17 cellular contexts compared by ENCODE assay signal in genomic region chr17:82905130-82905529, GRCh38.
DNase-seq lines count a peak whose midpoint lies in the region; ATAC-seq, FAIRE-seq and TF ChIP-seq lines count a peak whose summit lies in the region.
"Had no signal": no experiment of that assay in that cellular context is flagged by ENCODE, and none has a peak within 500 bp of the region (broad histone marks: within the 10 kb centered on the region; RNA-seq: fewer than 3 reads in every experiment).

No MANE protein-coding gene starts in this region.

- CTCF ChIA-PET in K562 (lab: Yijun Ruan, JAX; ENCODE audit: low intra/inter-chr PET ratio): no interaction called here

- ATAC-seq in right cardiac atrium (no peak), heart left ventricle (no peak), K562 (no peak)

- no peak for TF ChIP-seq POLR2A in heart left ventricle (IDR thresholded peaks at IDR 0.05)
- no peak for TF ChIP-seq POLR2A in K562 (conservative IDR thresholded peaks at IDR 0.05)

- no peak overlapping the region for H3K27ac Mint-ChIP-seq in mesothelial cell of epicardium
- H3K27ac Mint-ChIP-seq in activated T-helper 2 cell treated with anti-CD3 and anti-CD28 coated beads, Interferon-gamma antibody, Interleukin-2, Interleukin-4, amounts not matched to agents 10 μg/mL and 5 μg/mL and 100 μg/mL, durations not matched to agents 14 hours and 24 hours and 36 hours: no peak overlapping the region
- H3K27ac Mint-ChIP-seq: IgD-negative memory B cell had no signal

- peaks cover 6% of the 10 kb centered on the region; the same call in 1 of the 3 replicates for H3K79me2 ChIP-seq in K562 (ENCODE audit: control insufficient read depth, insufficient read depth, low read length)

- TF ChIP-seq CTCF in heart left ventricle (IDR thresholded peaks at IDR 0.05) (no peak), K562 (IDR thresholded peaks at IDR 0.05 in 2 of 3, conservative IDR thresholded peaks at IDR 0.05 in 1 of 3; ENCODE audit: insufficient read depth in 2 of 3, low read depth in 1 of 3, low read length in 3 of 3) (no peak), mesothelial cell of epicardium (IDR thresholded peaks at IDR 0.05; ENCODE audit: unreplicated experiment) (no peak)

- H3K4me3 ChIP-seq in right cardiac atrium (ENCODE audit: low read length): no peak overlapping the region
- no peak overlapping the region for H3K4me3 ChIP-seq in heart left ventricle
- H3K4me3 ChIP-seq in K562: no peak overlapping the region

- H3K4me3 Mint-ChIP-seq in mesothelial cell of epicardium: no peak overlapping the region
- H3K4me3 Mint-ChIP-seq in activated T-helper 2 cell treated with anti-CD3 and anti-CD28 coated beads, Interferon-gamma antibody, Interleukin-2, Interleukin-4, amounts not matched to agents 10 μg/mL and 5 μg/mL and 100 μg/mL, durations not matched to agents 14 hours and 24 hours and 36 hours (ENCODE audit: low read depth): no peak overlapping the region
- H3K4me3 Mint-ChIP-seq: CD4-positive, alpha-beta memory T cell; IgD-negative memory B cell had no signal

- no TSS peak for BruUV-seq in K562 (replicated peaks; lab: Mats Ljungman, UMichigan)

- H3K27me3 ChIP-seq in right cardiac atrium (ENCODE audit: control insufficient read depth, insufficient read depth): no peaks in the 10 kb centered on the region
- H3K27me3 ChIP-seq in heart left ventricle: no peaks in the 10 kb centered on the region
- no peaks in the 10 kb centered on the region for H3K27me3 ChIP-seq in K562 (ENCODE audit: control insufficient read depth in 2 of 2, insufficient read depth in 2 of 2, low read length in 2 of 2)

- no peak for TF ChIP-seq EP300 in K562 (IDR thresholded peaks at IDR 0.05; ENCODE audit: low read length)

- H3K27ac ChIP-seq in right cardiac atrium (ENCODE audit: low read length) (no peak overlapping the region), heart left ventricle (no peak overlapping the region), K562 (ENCODE audit: extremely low read depth, low read depth, low read length) (no peak overlapping the region)

- no peak overlapping the region for H2AFZ ChIP-seq in K562 (ENCODE audit: low read depth, low read length)

- no peak for FAIRE-seq in K562 (lab: Jason Lieb, UNC)
- FAIRE-seq: H1 had no signal

- H3K36me3 Mint-ChIP-seq in mesothelial cell of epicardium: peaks cover 20% of the 10 kb centered on the region
- peaks cover 44% of the 10 kb centered on the region for H3K36me3 Mint-ChIP-seq in activated T-helper 2 cell treated with anti-CD3 and anti-CD28 coated beads, Interferon-gamma antibody, Interleukin-2, Interleukin-4, amounts not matched to agents 10 μg/mL and 5 μg/mL and 100 μg/mL, durations not matched to agents 14 hours and 24 hours and 36 hours (ENCODE audit: low read depth)

- intact Hi-C loops in right cardiac atrium (cut with DNase I) (no loop called here), heart left ventricle (cut with DNase I) (no loop called here), K562 (cut with micrococcal nuclease) (no loop called here)
- intact Hi-C loops in activated T-helper 2 cell treated with anti-CD3 and anti-CD28 coated beads, Interferon-gamma antibody, Interleukin-2, Interleukin-4, amounts not matched to agents 10 μg/mL and 5 μg/mL and 100 μg/mL, durations not matched to agents 14 hours and 24 hours and 36 hours (cut with micrococcal nuclease): loop anchor here (10.0 kb wide), 1 partner anchor 60 kb away; the partner anchor contains the start of gene ZNF750

- POLR2A ChIA-PET in K562 (lab: Yijun Ruan, JAX): no interaction called here

- H3K9me3 ChIP-seq in right cardiac atrium (ENCODE audit: control insufficient read depth, low read length) (no peaks in the 10 kb centered on the region), heart left ventricle (no peaks in the 10 kb centered on the region), K562 (replicated peaks; ENCODE audit: control insufficient read depth, insufficient read depth, low read depth, low read length) (0 out of 2 replicates have a peak, but pooled peaks cover 1% of the 10 kb centered on the region)

- DNase-seq in right cardiac atrium (peak in 2 of 3 donors; percentile 3 to 42), heart left ventricle (no peak), HT-29 (ENCODE audit: low spot score) (peak; percentile 16), K562 (ENCODE audit: extremely low read depth in 1 of 4, low spot score in 3 of 4) (no peak), NCI-H2081 treated with DMSO at 0.1 percent for 48 hours (lab: John Stamatoyannopoulos, UW) (no peak), mesothelial cell of epicardium (ENCODE audit: low spot score in 2 of 2, unreplicated experiment in 2 of 2) (no peak)
- no peak for DNase-seq in activated T-helper 2 cell treated with anti-CD3 and anti-CD28 coated beads, Interferon-gamma antibody, Interleukin-2, Interleukin-4, amounts not matched to agents 10 μg/mL and 5 μg/mL and 100 μg/mL, durations not matched to agents 14 hours and 24 hours and 36 hours (ENCODE audit: low spot score)
- DNase-seq: 8988T; AML-193; C1 segment of cervical spinal cord; CD4-positive, alpha-beta memory T cell; DMS153; DMS79 treated with DMSO at 0.1 percent for 48 hours; GDM1; HCEC 1CT had no signal

- H4K20me1 ChIP-seq in K562 (replicated peaks; ENCODE audit: control insufficient read depth, insufficient read depth, low read length): no peaks in the 10 kb centered on the region

- no peaks in the 10 kb centered on the region for H3K4me1 Mint-ChIP-seq in mesothelial cell of epicardium
- peaks cover 5% of the 10 kb centered on the region for H3K4me1 Mint-ChIP-seq in activated T-helper 2 cell treated with anti-CD3 and anti-CD28 coated beads, Interferon-gamma antibody, Interleukin-2, Interleukin-4, amounts not matched to agents 10 μg/mL and 5 μg/mL and 100 μg/mL, durations not matched to agents 14 hours and 24 hours and 36 hours (ENCODE audit: low read depth)

- H3K4me1 ChIP-seq in right cardiac atrium (ENCODE audit: control insufficient read depth, insufficient read depth, low read length) (no peaks in the 10 kb centered on the region), heart left ventricle (no peaks in the 10 kb centered on the region), K562 (replicated peaks in 1 of 2; ENCODE audit: control insufficient read depth in 2 of 2, insufficient read depth in 2 of 2, low read length in 2 of 2) (peaks cover 0 to 30% of the 10 kb centered on the region in 2 experiments; a peak in 2 of 5 replicates)

- no peak overlapping the region for H3K9ac ChIP-seq in K562 (ENCODE audit: insufficient read depth in 1 of 2, low read depth in 2 of 2, low read length in 2 of 2)

- no peaks in the 10 kb centered on the region for H3K27me3 Mint-ChIP-seq in mesothelial cell of epicardium (ENCODE audit: low read depth)
- no peaks in the 10 kb centered on the region for H3K27me3 Mint-ChIP-seq in activated T-helper 2 cell treated with anti-CD3 and anti-CD28 coated beads, Interferon-gamma antibody, Interleukin-2, Interleukin-4, amounts not matched to agents 10 μg/mL and 5 μg/mL and 100 μg/mL, durations not matched to agents 14 hours and 24 hours and 36 hours (ENCODE audit: low read depth)
- H3K27me3 Mint-ChIP-seq: CD4-positive, alpha-beta memory T cell; IgD-negative memory B cell had no signal

- no peak overlapping the region for H3K4me2 ChIP-seq in K562 (ENCODE audit: insufficient read depth, low read length)

- in situ Hi-C loops in K562 (cut with MboI): no loop called here

- no peak for TF ChIP-seq RAD21 in K562 (CRISPR knock-in tag; conservative IDR thresholded peaks at IDR 0.05 in 1 of 2, IDR thresholded peaks at IDR 0.05 in 1 of 2)

- no peaks in the 10 kb centered on the region for H3K9me1 ChIP-seq in K562 (ENCODE audit: control insufficient read depth, insufficient read depth, low read length)

- H3K9me3 Mint-ChIP-seq in mesothelial cell of epicardium: no peaks in the 10 kb centered on the region
- H3K9me3 Mint-ChIP-seq in activated T-helper 2 cell treated with anti-CD3 and anti-CD28 coated beads, Interferon-gamma antibody, Interleukin-2, Interleukin-4, amounts not matched to agents 10 μg/mL and 5 μg/mL and 100 μg/mL, durations not matched to agents 14 hours and 24 hours and 36 hours: no peaks in the 10 kb centered on the region
- H3K9me3 Mint-ChIP-seq: CD4-positive, alpha-beta memory T cell; IgD-negative memory B cell had no signal

- 93% methylated on average over 20 of the region's 20 CpGs for WGBS in right cardiac atrium
- WGBS in heart left ventricle, 4 donors: 90 to 98% (median 94%) methylated on average over 15 to 20 of the region's 20 CpGs
- WGBS in K562 (ENCODE audit: insufficient coverage, low coverage, missing lambda C conversion rate): 83% methylated on average over 12 of the region's 20 CpGs

- H3K36me3 ChIP-seq in heart left ventricle: peaks cover 0 to 76% (median 51%) of the 10 kb centered on the region in 9 donors
- H3K36me3 ChIP-seq in K562 (ENCODE audit: control insufficient read depth, insufficient read depth, low read length): peaks cover 69% of the 10 kb centered on the region; the same call in 2 of the 3 replicates

TF ChIP-seq in K562, 482 proteins besides CTCF, POLR2A, EP300 and RAD21:
- TF ChIP-seq POLR2G (IDR thresholded peaks at IDR 0.05; ENCODE audit: low read depth, low read length) (0 out of 2 replicates have a peak, but pooled peaks have one; percentile 34), KHSRP (IDR thresholded peaks at IDR 0.05) (no peak)
TF ChIP-seq in K562: peak in this region for 1.

Comparison
In these comparisons a context has a peak if more than half of its experiments do, and no peak if none do; other contexts are left out.
1. DNase-seq: peak in right cardiac atrium (2 of 3) and HT-29 (single experiment); none in heart left ventricle (0 of 5), K562 (0 of 4), NCI-H2081 treated with DMSO at 0.1 percent for 48 hours (single experiment), mesothelial cell of epicardium (0 of 2) and activated T-helper 2 cell treated with anti-CD3 and anti-CD28 coated beads, Interferon-gamma antibody, Interleukin-2, Interleukin-4, amounts not matched to agents 10 μg/mL and 5 μg/mL and 100 μg/mL, durations not matched to agents 14 hours and 24 hours and 36 hours (single experiment).